In genomic region chr20:43914286-43914685, GRCh38 we compare ENCODE assay signal across 8 cellular contexts. TPM values are rescaled to one million over a fixed set of nuclear protein-coding genes. Genes with fewer than 3 reads are reported as not detected.
DNase-seq lines count a peak whose midpoint lies in the region; ATAC-seq and TF ChIP-seq lines count a peak whose summit lies in the region.

No MANE protein-coding gene starts in this region.

- H2AFZ ChIP-seq in neural progenitor cell (replicated peaks), result peak overlapping the region; percentile 95

- no peaks in the 10 kb centered on the region for H4K20me1 ChIP-seq in neural progenitor cell (ENCODE audit: low read depth)

- H3F3A ChIP-seq in neural progenitor cell (ENCODE audit: low read depth), result peaks cover 34% of the 10 kb centered on the region

- peaks cover 14% of the 10 kb centered on the region for H3K9me3 Mint-ChIP-seq in activated naive CD4-positive, alpha-beta T cell treated with anti-CD3 and anti-CD28 coated beads for 36 hours
- peaks cover 28 to 50% (median 32%) of the 10 kb centered on the region in 5 experiments for H3K9me3 Mint-ChIP-seq in brain
- peaks cover 22% of the 10 kb centered on the region for H3K9me3 Mint-ChIP-seq in neural progenitor cell

- peak overlapping the region; percentile 47 for H3K4me3 Mint-ChIP-seq in activated naive CD4-positive, alpha-beta T cell treated with anti-CD3 and anti-CD28 coated beads for 36 hours
- H3K4me3 Mint-ChIP-seq in brain, result peak overlapping the region; percentile 74 to 85 (median 79)
- peak overlapping the region; percentile 84 for H3K4me3 Mint-ChIP-seq in neural progenitor cell

- no peak overlapping the region for H3K27ac Mint-ChIP-seq in activated naive CD4-positive, alpha-beta T cell treated with anti-CD3 and anti-CD28 coated beads for 36 hours
- H3K27ac Mint-ChIP-seq in brain (no peak overlapping the region), neural progenitor cell (no peak overlapping the region)

- H3K27me3 Mint-ChIP-seq in activated naive CD4-positive, alpha-beta T cell treated with anti-CD3 and anti-CD28 coated beads for 36 hours (ENCODE audit: low read depth), result peaks cover 43% of the 10 kb centered on the region
- H3K27me3 Mint-ChIP-seq in brain (peaks cover 35% of the 10 kb centered on the region), neural progenitor cell (ENCODE audit: insufficient read depth, low read depth) (peaks cover 26% of the 10 kb centered on the region)

- CTCF ChIA-PET in activated naive CD4-positive, alpha-beta T cell treated with anti-CD3 and anti-CD28 coated beads for 36 hours (lab: Charles Lee), result interaction anchor here (0.9 kb wide), 1 partner anchor 40 kb away, joined by 3 read pairs; no protein-coding TSS in a partner anchor

- no peak for DNase-seq in activated naive CD4-positive, alpha-beta T cell treated with anti-CD3 and anti-CD28 coated beads for 36 hours
- DNase-seq in activated naive CD4-positive, alpha-beta T cell (lab: John Stamatoyannopoulos, UW), result no peak
- no peak for DNase-seq in neural progenitor cell (ENCODE audit: low spot score)
- DNase-seq in GM19240 (ENCODE audit: insufficient read length, low spot score), result no peak
- no peak for DNase-seq in AG08395 (ENCODE audit: low spot score)

- no peaks in the 10 kb centered on the region for H3K79me2 ChIP-seq in neural progenitor cell (ENCODE audit: low read depth)

- TF ChIP-seq CTCF in brain (conservative IDR thresholded peaks at IDR 0.05) (no peak), neural progenitor cell (IDR thresholded peaks at IDR 0.05) (no peak)

- H3K4me2 ChIP-seq in neural progenitor cell, result peak overlapping the region; percentile 88

- ATAC-seq in GM18858 (IDR thresholded peaks at IDR 0.05; ENCODE audit: unreplicated experiment), result no peak

- H3K9ac ChIP-seq in HUES64 (ENCODE audit: low read depth, low read length) (no peak overlapping the region; the same call in 1 of the 2 replicates), neural progenitor cell (no peak overlapping the region)

- peaks cover 2% of the 10 kb centered on the region for H3K36me3 Mint-ChIP-seq in activated naive CD4-positive, alpha-beta T cell treated with anti-CD3 and anti-CD28 coated beads for 36 hours (ENCODE audit: low read depth)
- H3K36me3 Mint-ChIP-seq in brain (no peaks in the 10 kb centered on the region), neural progenitor cell (no peaks in the 10 kb centered on the region)

- H3K27me3 ChIP-seq in HUES64 (ENCODE audit: insufficient read depth, low read length) (peaks cover 49% of the 10 kb centered on the region), neural progenitor cell (peaks cover 60% of the 10 kb centered on the region)

- intact Hi-C loops in activated naive CD4-positive, alpha-beta T cell treated with anti-CD3 and anti-CD28 coated beads for 36 hours (cut with micrococcal nuclease), result loop anchor here (2.0 kb wide), 1 partner anchor 41 kb away; no protein-coding TSS in a partner anchor

- H3K4me3 ChIP-seq in HUES64 (ENCODE audit: low read length) (peak overlapping the region; percentile 61), neural progenitor cell (peak overlapping the region; percentile 67)

- peaks cover 4% of the 10 kb centered on the region; the same call in 1 of the 2 replicates for H3K9me3 ChIP-seq in HUES64 (ENCODE audit: insufficient read depth, low read depth, low read length)
- no peaks in the 10 kb centered on the region for H3K9me3 ChIP-seq in neural progenitor cell (ENCODE audit: low read depth)

- peaks cover 4% of the 10 kb centered on the region; the same call in 1 of the 2 replicates for H3K4me1 ChIP-seq in HUES64 (ENCODE audit: insufficient read depth, low read length)
- peaks cover 14% of the 10 kb centered on the region for H3K4me1 ChIP-seq in neural progenitor cell

- 6% methylated on average over 32 of the region's 32 CpGs for WGBS in HUES64

- no peaks in the 10 kb centered on the region for H3K36me3 ChIP-seq in HUES64 (ENCODE audit: insufficient read depth, low read length)
- H3K36me3 ChIP-seq in neural progenitor cell, result no peaks in the 10 kb centered on the region

- H3K4me1 Mint-ChIP-seq in activated naive CD4-positive, alpha-beta T cell treated with anti-CD3 and anti-CD28 coated beads for 36 hours (ENCODE audit: low read depth), result peaks cover 32% of the 10 kb centered on the region
- H3K4me1 Mint-ChIP-seq in brain (peaks cover 26% of the 10 kb centered on the region), neural progenitor cell (peaks cover 25% of the 10 kb centered on the region)

- H3K27ac ChIP-seq in HUES64 (ENCODE audit: low read depth, low read length) (no peak overlapping the region), neural progenitor cell (no peak overlapping the region)

RNA-seq across cellular contexts. Expression of gene TOX2, which starts 0.4 kb away (rescaled TPM):
- 1 to 10 TPM; 1.2 to 1.6 TPM for total RNA-seq in activated naive CD4-positive, alpha-beta T cell treated with anti-CD3 and anti-CD28 coated beads for 36 hours
- 1.3 TPM for polyA plus RNA-seq in HUES64 (2013, experiment 1 of 2)
- polyA plus RNA-seq in HUES64 (2013, experiment 2 of 2), result 3.0 TPM
- 39.5 TPM for polyA plus RNA-seq in brain (ENCODE audit: insufficient read depth, low read depth, low replicate concordance)
- 1.8 TPM in 1 of 2 replicates, not detected in the other for total RNA-seq in neural progenitor cell (ENCODE audit: low replicate concordance)
